Comparison of ENCODE assay signal across 1 cellular context in the genomic region with DNA sequence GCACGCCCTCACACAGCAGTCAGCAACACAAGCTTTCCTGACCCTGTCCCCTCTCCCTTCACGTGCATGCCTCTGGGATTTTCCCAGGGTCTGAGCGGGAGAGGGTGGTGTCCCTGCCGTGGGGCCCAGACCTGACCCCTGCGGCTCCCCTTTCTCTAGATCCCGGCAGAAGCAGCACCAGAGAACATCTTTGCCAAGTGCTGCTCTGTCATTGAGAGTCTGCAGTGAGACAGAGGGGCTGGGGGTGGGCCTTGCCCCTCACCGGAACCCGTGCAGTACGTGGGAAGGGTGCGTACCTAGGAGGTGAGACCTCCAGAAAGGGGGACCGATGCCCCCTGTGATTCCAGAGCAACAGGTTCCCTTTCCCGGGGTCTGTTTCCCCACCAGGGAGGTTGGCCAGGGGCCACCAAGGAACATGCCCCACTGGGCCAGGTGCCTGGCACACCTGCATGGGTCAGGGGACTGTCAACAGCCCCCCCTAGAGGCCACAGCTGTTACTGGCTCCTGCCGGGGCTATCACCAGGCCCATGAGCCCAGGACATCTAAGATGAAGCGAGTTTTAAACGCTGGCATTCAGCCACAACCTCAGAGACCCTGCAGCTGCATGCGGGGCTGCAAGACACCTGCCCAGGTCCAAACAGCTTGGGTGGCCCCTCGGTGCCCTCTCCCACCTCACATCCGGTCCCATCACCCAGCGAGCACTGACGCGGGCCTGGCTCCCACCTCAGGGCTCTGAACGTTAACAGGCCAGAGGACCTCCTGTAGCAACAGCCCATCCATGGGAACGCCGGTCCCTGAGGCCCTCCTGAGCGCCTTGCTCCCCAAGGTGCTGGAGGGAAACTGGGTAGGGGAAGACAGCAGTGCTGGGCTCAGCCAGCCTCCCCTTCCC.
TF ChIP-seq lines count a peak whose summit lies in the region.

No MANE protein-coding gene starts in this region.

TF ChIP-seq in neural cell, 6 proteins besides CTCF, POLR2A, EP300 and RAD21 (continued from another document):
- TF ChIP-seq, protein P1, sequence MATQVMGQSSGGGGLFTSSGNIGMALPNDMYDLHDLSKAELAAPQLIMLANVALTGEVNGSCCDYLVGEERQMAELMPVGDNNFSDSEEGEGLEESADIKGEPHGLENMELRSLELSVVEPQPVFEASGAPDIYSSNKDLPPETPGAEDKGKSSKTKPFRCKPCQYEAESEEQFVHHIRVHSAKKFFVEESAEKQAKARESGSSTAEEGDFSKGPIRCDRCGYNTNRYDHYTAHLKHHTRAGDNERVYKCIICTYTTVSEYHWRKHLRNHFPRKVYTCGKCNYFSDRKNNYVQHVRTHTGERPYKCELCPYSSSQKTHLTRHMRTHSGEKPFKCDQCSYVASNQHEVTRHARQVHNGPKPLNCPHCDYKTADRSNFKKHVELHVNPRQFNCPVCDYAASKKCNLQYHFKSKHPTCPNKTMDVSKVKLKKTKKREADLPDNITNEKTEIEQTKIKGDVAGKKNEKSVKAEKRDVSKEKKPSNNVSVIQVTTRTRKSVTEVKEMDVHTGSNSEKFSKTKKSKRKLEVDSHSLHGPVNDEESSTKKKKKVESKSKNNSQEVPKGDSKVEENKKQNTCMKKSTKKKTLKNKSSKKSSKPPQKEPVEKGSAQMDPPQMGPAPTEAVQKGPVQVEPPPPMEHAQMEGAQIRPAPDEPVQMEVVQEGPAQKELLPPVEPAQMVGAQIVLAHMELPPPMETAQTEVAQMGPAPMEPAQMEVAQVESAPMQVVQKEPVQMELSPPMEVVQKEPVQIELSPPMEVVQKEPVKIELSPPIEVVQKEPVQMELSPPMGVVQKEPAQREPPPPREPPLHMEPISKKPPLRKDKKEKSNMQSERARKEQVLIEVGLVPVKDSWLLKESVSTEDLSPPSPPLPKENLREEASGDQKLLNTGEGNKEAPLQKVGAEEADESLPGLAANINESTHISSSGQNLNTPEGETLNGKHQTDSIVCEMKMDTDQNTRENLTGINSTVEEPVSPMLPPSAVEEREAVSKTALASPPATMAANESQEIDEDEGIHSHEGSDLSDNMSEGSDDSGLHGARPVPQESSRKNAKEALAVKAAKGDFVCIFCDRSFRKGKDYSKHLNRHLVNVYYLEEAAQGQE (IDR thresholded peaks at IDR 0.05; ENCODE audit: borderline replicate concordance), result no peak
- TF ChIP-seq POLR2AphosphoS5 (IDR thresholded peaks at IDR 0.05) (no peak), EZH2 (IDR thresholded peaks at IDR 0.05; ENCODE audit: borderline replicate concordance, insufficient read depth, low read length, poor library complexity, severe bottlenecking) (no peak), TAF1 (IDR thresholded peaks at IDR 0.05; ENCODE audit: low read depth) (no peak), MXI1 (conservative IDR thresholded peaks at IDR 0.05; ENCODE audit: poor library complexity, severe bottlenecking) (no peak)
